1 cellular context compared by ENCODE assay signal in the genomic region with DNA sequence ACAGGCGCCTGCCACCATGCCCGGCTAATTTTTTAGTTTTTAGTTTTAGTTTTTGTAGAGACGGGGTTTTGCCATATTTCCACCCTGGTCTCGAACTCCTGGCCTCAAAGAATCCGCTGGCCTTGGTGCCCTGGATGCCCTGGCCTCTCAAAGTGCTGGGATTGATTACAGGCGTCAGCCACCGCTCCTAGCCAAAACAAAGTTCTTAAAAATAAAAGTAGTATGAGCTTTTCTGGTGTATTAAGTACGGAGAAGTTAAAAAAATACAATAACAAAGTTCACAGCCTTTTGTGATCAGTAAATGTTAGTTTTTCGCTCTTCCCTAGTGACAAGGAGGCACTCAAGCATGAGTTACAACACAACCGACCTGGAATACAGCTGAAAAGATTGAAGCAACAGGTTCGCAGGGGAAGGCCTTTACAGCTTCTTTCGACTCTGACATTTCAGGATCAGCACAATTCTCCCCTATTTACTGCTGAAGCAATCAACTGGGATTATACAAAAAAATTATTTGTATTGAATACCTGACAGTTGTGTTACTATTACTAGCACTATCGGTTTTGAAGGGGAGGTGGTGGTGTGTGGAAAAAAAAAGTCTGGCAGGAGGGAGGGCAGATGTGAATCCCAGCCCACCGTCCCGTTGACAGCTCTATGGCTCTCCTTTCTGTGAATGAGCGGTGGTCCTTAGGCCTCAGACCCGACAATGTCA.
TF ChIP-seq lines count a peak whose summit lies in the region.

No MANE protein-coding gene starts in this region.

TF ChIP-seq in GM23338, 12 proteins besides CTCF, POLR2A, EP300 and RAD21 (continued from another document):
- TF ChIP-seq, protein P1, sequence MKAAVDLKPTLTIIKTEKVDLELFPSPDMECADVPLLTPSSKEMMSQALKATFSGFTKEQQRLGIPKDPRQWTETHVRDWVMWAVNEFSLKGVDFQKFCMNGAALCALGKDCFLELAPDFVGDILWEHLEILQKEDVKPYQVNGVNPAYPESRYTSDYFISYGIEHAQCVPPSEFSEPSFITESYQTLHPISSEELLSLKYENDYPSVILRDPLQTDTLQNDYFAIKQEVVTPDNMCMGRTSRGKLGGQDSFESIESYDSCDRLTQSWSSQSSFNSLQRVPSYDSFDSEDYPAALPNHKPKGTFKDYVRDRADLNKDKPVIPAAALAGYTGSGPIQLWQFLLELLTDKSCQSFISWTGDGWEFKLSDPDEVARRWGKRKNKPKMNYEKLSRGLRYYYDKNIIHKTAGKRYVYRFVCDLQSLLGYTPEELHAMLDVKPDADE (IDR thresholded peaks at IDR 0.05): no peak
TF ChIP-seq in GM23338: peak in this region for 0.
